In the genomic region with DNA sequence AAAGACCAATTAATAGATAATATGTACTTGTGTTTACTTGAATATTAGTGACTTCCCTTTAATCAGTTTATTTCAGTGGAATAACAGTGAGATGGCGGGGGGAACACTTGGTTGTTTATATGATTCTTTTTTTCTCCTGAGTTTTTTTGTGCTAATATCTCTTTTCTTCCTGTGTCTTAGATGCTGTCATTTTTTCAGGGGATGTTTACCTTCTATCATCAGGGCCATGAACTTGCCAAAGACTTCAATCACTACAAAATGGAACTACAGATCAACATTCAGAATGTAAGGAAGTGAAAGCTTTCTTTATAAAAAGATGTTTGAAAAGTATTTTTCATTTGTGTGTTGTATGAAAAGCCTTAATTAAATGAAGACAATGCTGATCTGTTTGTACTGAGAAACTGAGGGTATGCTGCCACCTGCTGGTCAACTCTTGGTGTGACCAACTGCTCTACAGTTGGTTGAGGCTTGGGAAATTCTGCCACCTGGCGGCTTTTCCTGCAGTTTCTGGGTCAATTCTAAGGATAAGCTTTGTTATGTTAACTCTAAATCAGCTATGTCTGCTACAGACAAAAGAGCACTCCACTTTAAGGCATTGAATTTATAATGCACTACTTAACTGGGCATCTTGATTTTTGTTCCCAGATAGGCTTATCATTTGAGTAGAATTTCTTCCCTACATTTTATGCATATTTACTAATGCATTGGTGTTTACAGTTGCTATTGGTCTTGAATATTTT, we compare ENCODE assay signal across 8 cellular contexts.
DNase-seq lines count a peak whose midpoint lies in the region; ATAC-seq and TF ChIP-seq lines count a peak whose summit lies in the region.

No MANE protein-coding gene starts in this region.

- no peaks in the 10 kb centered on the region for H3K4me1 ChIP-seq in uterus

- H3K27me3 Mint-ChIP-seq in activated naive CD8-positive, alpha-beta T cell treated with anti-CD3 and anti-CD28 coated beads, Interleukin-2, amount 10 ng/mL, durations not matched to agents 7 days and 5 days, result no peaks in the 10 kb centered on the region

- peaks cover 3% of the 10 kb centered on the region for H3K4me1 Mint-ChIP-seq in activated naive CD8-positive, alpha-beta T cell treated with anti-CD3 and anti-CD28 coated beads, Interleukin-2, amount 10 ng/mL, durations not matched to agents 7 days and 5 days

- H3K27ac ChIP-seq in uterus, result peak overlapping the region in 1 of 2 donors; percentile 42

- H3K9me3 Mint-ChIP-seq in activated naive CD8-positive, alpha-beta T cell treated with anti-CD3 and anti-CD28 coated beads, Interleukin-2, amount 10 ng/mL, durations not matched to agents 7 days and 5 days, result no peaks in the 10 kb centered on the region

- H3K27ac Mint-ChIP-seq in activated naive CD8-positive, alpha-beta T cell treated with anti-CD3 and anti-CD28 coated beads, Interleukin-2, amount 10 ng/mL, durations not matched to agents 7 days and 5 days, result peak overlapping the region; percentile 16

- H3K36me3 Mint-ChIP-seq in activated naive CD8-positive, alpha-beta T cell treated with anti-CD3 and anti-CD28 coated beads, Interleukin-2, amount 10 ng/mL, durations not matched to agents 7 days and 5 days, result no peaks in the 10 kb centered on the region

- peak; percentile 82 for DNase-seq in NCI-H1092 (lab: John Stamatoyannopoulos, UW)
- peak; percentile 66 for DNase-seq in SKM-1 (lab: John Stamatoyannopoulos, UW; ENCODE audit: unreplicated experiment)
- peak; percentile 83 for DNase-seq in activated naive CD8-positive, alpha-beta T cell treated with anti-CD3 and anti-CD28 coated beads, Interleukin-2, amount 10 ng/mL, durations not matched to agents 7 days and 5 days
- peak; percentile 92 for DNase-seq in cardiac septum (ENCODE audit: low spot score)
- DNase-seq in posterior vena cava (ENCODE audit: low spot score), result peak; percentile 97
- peak; percentile 92 to 95 for DNase-seq in uterus

- peak; percentile 68 for ATAC-seq in HG02610 (IDR thresholded peaks at IDR 0.05; ENCODE audit: unreplicated experiment)
- ATAC-seq in activated naive CD8-positive, alpha-beta T cell treated with anti-CD3 and anti-CD28 coated beads, Interleukin-2, amount 10 ng/mL, durations not matched to agents 7 days and 5 days (ENCODE audit: low read depth), result peak; percentile 95

- peak; percentile 96 for TF ChIP-seq CTCF in GM12872 (IDR thresholded peaks at IDR 0.05; ENCODE audit: insufficient read depth, low read depth, low read length)
- TF ChIP-seq CTCF in uterus (IDR thresholded peaks at IDR 0.05), result peak; percentile 94 to 100 (median 99)

- POLR2A ChIA-PET in activated naive CD8-positive, alpha-beta T cell treated with anti-CD3 and anti-CD28 coated beads, Interleukin-2, amount 10 ng/mL, durations not matched to agents 7 days and 5 days (lab: Charles Lee), result interaction anchor here (1.4 kb wide), 1 partner anchor 249 kb away, joined by 3 read pairs; a partner anchor contains a TSS

- no peak overlapping the region for H3K4me3 Mint-ChIP-seq in activated naive CD8-positive, alpha-beta T cell treated with anti-CD3 and anti-CD28 coated beads, Interleukin-2, amount 10 ng/mL, durations not matched to agents 7 days and 5 days

- no peak for TF ChIP-seq POLR2A in uterus (IDR thresholded peaks at IDR 0.05)

- no peaks in the 10 kb centered on the region for H3K36me3 ChIP-seq in uterus

- H3K4me3 ChIP-seq in uterus, result no peak overlapping the region

- H3K9me3 ChIP-seq in uterus, result no peaks in the 10 kb centered on the region

- no peaks in the 10 kb centered on the region for H3K27me3 ChIP-seq in uterus

- intact Hi-C loops in cardiac septum (cut with DNase I), result loop anchor here (1.0 to 10.0 kb wide), 2 partner anchors 158 to 252 kb away; a partner anchor contains a TSS
- intact Hi-C loops in posterior vena cava (cut with DNase I), result loop anchor here (5.0 kb wide), 2 partner anchors 159 to 801 kb away; no protein-coding TSS in a partner anchor
- intact Hi-C loops in uterus (cut with DNase I; ENCODE audit: low total_unique reads), result no loop called here
